ENCODE assay signal across 1 cellular context in genomic region chr17:50440172-50440837, GRCh38.
A peak's percentile ranks its signal among the peaks of the same experiment; 100 is the strongest.
TF ChIP-seq lines count a peak whose summit lies in the region.

No MANE protein-coding gene starts in this region.

TF ChIP-seq in HepG2, 621 proteins besides CTCF, POLR2A, EP300 and RAD21 (continued from another document and continues in another):
- TF ChIP-seq ZBTB34 (CRISPR knock-in tag; IDR thresholded peaks at IDR 0.05) (0 out of 2 replicates have a peak, but pooled peaks have one; percentile 56), FOXA1 (IDR thresholded peaks at IDR 0.05) (no peak), FOXA1 (CRISPR knock-in tag; IDR thresholded peaks at IDR 0.05) (peak; percentile 54; the same call in 1 of the 2 replicates), ZNF816 (CRISPR knock-in tag; IDR thresholded peaks at IDR 0.05; ENCODE audit: borderline replicate concordance) (no peak), UBTF (CRISPR knock-in tag; IDR thresholded peaks at IDR 0.05) (peak; percentile 47; the same call in 1 of the 2 replicates), CEBPB (IDR thresholded peaks at IDR 0.05; ENCODE audit: borderline replicate concordance, low read depth, low read length) (peak; percentile 36; the same call in 1 of the 2 replicates), ZNF513 (CRISPR knock-in tag; conservative IDR thresholded peaks at IDR 0.05) (no peak), HNF1A (IDR thresholded peaks at IDR 0.05; ENCODE audit: low read depth) (no peak), HNF1A (CRISPR knock-in tag; IDR thresholded peaks at IDR 0.05; ENCODE audit: borderline replicate concordance) (0 out of 2 replicates have a peak, but pooled peaks have one; percentile 18), ZBED4 (CRISPR knock-in tag; IDR thresholded peaks at IDR 0.05; ENCODE audit: borderline replicate concordance) (peak; percentile 49; the same call in 1 of the 2 replicates), SATB2 (CRISPR knock-in tag; IDR thresholded peaks at IDR 0.05) (no peak), GTF3A (CRISPR knock-in tag; conservative IDR thresholded peaks at IDR 0.05) (0 out of 2 replicates have a peak, but pooled peaks have one; percentile 23), KLF16 (CRISPR knock-in tag; IDR thresholded peaks at IDR 0.05) (0 out of 4 replicates have a peak, but pooled peaks of 1 of the 2 experiments have one; percentile 39), GATAD2A (CRISPR knock-in tag; IDR thresholded peaks at IDR 0.05) (peak; percentile 77), TARDBP (CRISPR knock-in tag; IDR thresholded peaks at IDR 0.05) (peak; percentile 40; the same call in 1 of the 2 replicates), ZNF644 (CRISPR knock-in tag; IDR thresholded peaks at IDR 0.05; ENCODE audit: low read depth) (0 out of 2 replicates have a peak, but pooled peaks have one; percentile 34), ARNTL (CRISPR knock-in tag; IDR thresholded peaks at IDR 0.05) (peak; percentile 25; the same call in 1 of the 2 replicates), ZZZ3 (CRISPR knock-in tag; IDR thresholded peaks at IDR 0.05; ENCODE audit: borderline replicate concordance) (no peak), RXRB (CRISPR knock-in tag; IDR thresholded peaks at IDR 0.05; ENCODE audit: borderline replicate concordance) (peak; percentile 22; the same call in 1 of the 2 replicates), ZNF563 (CRISPR knock-in tag; IDR thresholded peaks at IDR 0.05) (no peak), YY1 (IDR thresholded peaks at IDR 0.05; ENCODE audit: insufficient read depth, insufficient replicate concordance, low read depth, low read length) (no peak), YEATS4 (CRISPR knock-in tag; IDR thresholded peaks at IDR 0.05; ENCODE audit: borderline replicate concordance) (0 out of 2 replicates have a peak, but pooled peaks have one; percentile 28), PTBP1 (IDR thresholded peaks at IDR 0.05; ENCODE audit: low read depth, low read length, poor library complexity, severe bottlenecking) (no peak), SALL1 (CRISPR knock-in tag; IDR thresholded peaks at IDR 0.05) (peak; percentile 77), ZBTB3 (CRISPR knock-in tag; IDR thresholded peaks at IDR 0.05; ENCODE audit: borderline replicate concordance, low read depth) (no peak), CEBPG (CRISPR knock-in tag; IDR thresholded peaks at IDR 0.05) (peak; percentile 58; the same call in 1 of the 2 replicates), REPIN1 (CRISPR knock-in tag; IDR thresholded peaks at IDR 0.05; ENCODE audit: borderline replicate concordance, low read depth) (peak; percentile 67; the same call in 1 of the 2 replicates), YEATS2 (CRISPR knock-in tag; IDR thresholded peaks at IDR 0.05; ENCODE audit: borderline replicate concordance) (0 out of 2 replicates have a peak, but pooled peaks have one; percentile 22), ZFP91 (CRISPR knock-in tag; IDR thresholded peaks at IDR 0.05; ENCODE audit: borderline replicate concordance) (peak; percentile 68; the same call in 1 of the 2 replicates), IRF2 (CRISPR knock-in tag; IDR thresholded peaks at IDR 0.05) (0 out of 2 replicates have a peak, but pooled peaks have one; percentile 45), NR2F6 (IDR thresholded peaks at IDR 0.05) (peak; percentile 26; the same call in 1 of the 2 replicates), NR2F6 (CRISPR knock-in tag; IDR thresholded peaks at IDR 0.05) (peak; percentile 52), MTA1 (CRISPR knock-in tag; IDR thresholded peaks at IDR 0.05; ENCODE audit: borderline replicate concordance) (peak; percentile 88), ZNF788 (CRISPR knock-in tag; IDR thresholded peaks at IDR 0.05; ENCODE audit: borderline replicate concordance) (peak; percentile 74; the same call in 1 of the 2 replicates), SP1 (IDR thresholded peaks at IDR 0.05) (no peak), SP1 (CRISPR knock-in tag; IDR thresholded peaks at IDR 0.05) (no peak), HNF4A (CRISPR knock-in tag; IDR thresholded peaks at IDR 0.05) (peak; percentile 95), SETDB1 (CRISPR knock-in tag; IDR thresholded peaks at IDR 0.05; ENCODE audit: borderline replicate concordance) (no peak), ZNF512 (CRISPR knock-in tag; IDR thresholded peaks at IDR 0.05) (no peak), ZNF567 (CRISPR knock-in tag; IDR thresholded peaks at IDR 0.05; ENCODE audit: borderline replicate concordance) (0 out of 2 replicates have a peak, but pooled peaks have one; percentile 45), ZNF703 (CRISPR knock-in tag; IDR thresholded peaks at IDR 0.05; ENCODE audit: borderline replicate concordance) (no peak), FOXP1 (IDR thresholded peaks at IDR 0.05) (no peak), FOXP1 (CRISPR knock-in tag; IDR thresholded peaks at IDR 0.05) (0 out of 2 replicates have a peak, but pooled peaks have one; percentile 31), ZFP1 (CRISPR knock-in tag; IDR thresholded peaks at IDR 0.05) (peak; percentile 88; the same call in 1 of the 2 replicates)
